In genomic region chr7:83798489-83798888, GRCh38 we compare ENCODE assay signal across 20 cellular contexts.
DNase-seq lines count a peak whose midpoint lies in the region; ATAC-seq and TF ChIP-seq lines count a peak whose summit lies in the region.
"Had no signal": no experiment of that assay in that cellular context is flagged by ENCODE, and none has a peak within 500 bp of the region (broad histone marks: within the 10 kb centered on the region; RNA-seq: fewer than 3 reads in every experiment).

No MANE protein-coding gene starts in this region.

- peak; percentile 8 for DNase-seq in GM10248 (ENCODE audit: extremely low spot score)
- peak; percentile 15 for DNase-seq in KBM-7
- DNase-seq in DMS114 treated with DMSO at 0.1 percent for 48 hours (lab: John Stamatoyannopoulos, UW; ENCODE audit: unreplicated experiment): no peak
- DNase-seq in MCF 10A (ENCODE audit: unreplicated experiment): no peak
- no peak for DNase-seq in activated CD4-positive, alpha-beta T cell treated with anti-CD3 and anti-CD28 coated beads, Interleukin-2, amount 50 U/mL, for 48 hours
- DNase-seq in posterior vena cava (ENCODE audit: low spot score): no peak
- DNase-seq: activated CD4-positive, alpha-beta T cell treated with anti-CD3 and anti-CD28 coated beads for 4 hours; activated CD8-positive, alpha-beta memory T cell treated with anti-CD3 and anti-CD28 coated beads, Interleukin-2, amount 50 U/mL, for 4 hours; activated effector memory CD4-positive, alpha-beta T cell treated with Interleukin-2 at 50 U/mL for 16 hours; Caco-2; foreskin keratinocyte; lower lobe of right lung; MV-4-11; NCI-H187; NCI-H345; NK-92 treated with Interleukin-12 subunit alpha and Interleukin-12 subunit beta, amount 100 ng/mL, for 24 hours; spleen; substantia nigra had no signal

- H3K4me3 Mint-ChIP-seq in MCF 10A (ENCODE audit: unreplicated experiment): no peak overlapping the region

- BruUV-seq in MCF 10A (replicated peaks; lab: Mats Ljungman, UMichigan): no TSS peak

- H3K27me3 Mint-ChIP-seq in MCF 10A (ENCODE audit: insufficient read depth, unreplicated experiment): peaks cover 21% of the 10 kb centered on the region

- peak; percentile 50 for ATAC-seq in GM19035 (IDR thresholded peaks at IDR 0.05; ENCODE audit: unreplicated experiment)
- peak; percentile 57 for ATAC-seq in HG02938 (IDR thresholded peaks at IDR 0.05; ENCODE audit: unreplicated experiment)
- ATAC-seq: foreskin keratinocyte, lower lobe of right lung had no signal

- POLR2A ChIA-PET in GM10248 (lab: Yijun Ruan, JAX): no interaction called here
- POLR2A ChIA-PET in MCF 10A (lab: Yijun Ruan, JAX): interaction anchor here (0.6 kb wide), 1 partner anchor 84 kb away, joined by 3 read pairs; no protein-coding TSS in a partner anchor

- H3K27ac Mint-ChIP-seq in MCF 10A (ENCODE audit: low read depth, unreplicated experiment): no peak overlapping the region

- TF ChIP-seq CTCF in GM10248 (IDR thresholded peaks at IDR 0.05; ENCODE audit: control extremely low read depth, extremely low read depth, low read depth, missing control alignments) (no peak), MCF 10A (IDR thresholded peaks at IDR 0.05; ENCODE audit: unreplicated experiment) (no peak)

- intact Hi-C loops in MCF 10A (cut with micrococcal nuclease): no loop called here
- intact Hi-C loops in posterior vena cava (cut with DNase I): no loop called here

- H3K4me1 Mint-ChIP-seq in MCF 10A (ENCODE audit: insufficient read depth, unreplicated experiment): no peaks in the 10 kb centered on the region

- no peaks in the 10 kb centered on the region for H3K9me3 Mint-ChIP-seq in MCF 10A (ENCODE audit: unreplicated experiment)

- in situ Hi-C loops in KBM-7 (cut with MboI; ENCODE audit: low pct_unique_long_range_greater_than_20kb, low sequenced_read_pairs): no loop called here

- CTCF ChIA-PET in GM10248 (lab: Yijun Ruan, JAX): no interaction called here
- CTCF ChIA-PET in MCF 10A (lab: Yijun Ruan, JAX): no interaction called here

- no peaks in the 10 kb centered on the region for H3K36me3 Mint-ChIP-seq in MCF 10A (ENCODE audit: insufficient read depth, unreplicated experiment)

Comparison
In these comparisons a context has a peak if more than half of its experiments do, and no peak if none do; other contexts are left out.
1. DNase-seq: peak in GM10248 (single experiment) and KBM-7 (single experiment); none in DMS114 treated with DMSO at 0.1 percent for 48 hours (single experiment), MCF 10A (single experiment), activated CD4-positive, alpha-beta T cell treated with anti-CD3 and anti-CD28 coated beads, Interleukin-2, amount 50 U/mL, for 48 hours (0 of 2) and posterior vena cava (single experiment).